ENCODE assay signal across 26 cellular contexts in the genomic region with DNA sequence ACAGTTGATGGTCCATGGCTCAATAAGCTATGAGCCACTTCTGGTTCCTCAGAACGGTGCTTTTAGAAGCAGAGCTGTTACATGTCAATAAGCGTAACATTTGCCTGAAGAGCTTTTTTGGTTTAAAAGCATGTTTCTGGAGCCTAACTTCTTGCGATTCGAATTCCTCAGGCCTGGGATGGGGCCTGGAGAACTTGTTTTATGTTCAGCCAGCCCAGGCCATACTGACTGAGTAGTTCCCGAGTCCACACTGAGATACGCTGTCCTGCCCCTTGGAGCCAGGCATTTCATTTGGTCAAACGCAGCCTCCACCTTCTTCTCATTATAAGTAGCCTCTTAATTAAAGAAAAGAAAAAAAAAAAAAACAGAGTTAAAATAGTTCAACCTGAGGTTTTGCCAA.
"Had no signal": no experiment of that assay in that cellular context is flagged by ENCODE, and none has a peak within 500 bp of the region (broad histone marks: within the 10 kb centered on the region; RNA-seq: fewer than 3 reads in every experiment).

No MANE protein-coding gene starts in this region.

- H3K36me3 ChIP-seq: esophagus muscularis mucosa, gastrocnemius medialis, right lobe of liver, stomach, tibial artery had no signal

- ATAC-seq: activated CD8-positive, alpha-beta memory T cell treated with anti-CD3 and anti-CD28 coated beads, Interleukin-2, amount 10 ng/mL, durations not matched to agents 7 days and 5 days; activated CD8-positive, alpha-beta T cell treated with anti-CD3 and anti-CD28 coated beads, Interleukin-2, amount 10 ng/mL, durations not matched to agents 7 days and 5 days; activated naive CD8-positive, alpha-beta T cell treated with anti-CD3 and anti-CD28 coated beads, Interleukin-2, amount 50 U/mL, for 24 hours; gastrocnemius medialis; left colon; natural killer cell; right lobe of liver had no signal

- H3K4me1 Mint-ChIP-seq: immature natural killer cell, natural killer cell had no signal

- H3K27me3 ChIP-seq: esophagus muscularis mucosa, gastrocnemius medialis, right lobe of liver, stomach, tibial artery had no signal

- H3K27ac Mint-ChIP-seq: activated B cell treated with CpG ODN at 0.5 μM for 24 hours; activated CD8-positive, alpha-beta memory T cell treated with anti-CD3 and anti-CD28 coated beads, Interleukin-2, amount 10 ng/mL, durations not matched to agents 7 days and 5 days; activated CD8-positive, alpha-beta T cell treated with anti-CD3 and anti-CD28 coated beads, Interleukin-2, amount 10 ng/mL, durations not matched to agents 7 days and 5 days; activated naive CD4-positive, alpha-beta T cell treated with anti-CD3 and anti-CD28 coated beads, Interleukin-2, amount 50 U/mL, for 24 hours; activated naive CD8-positive, alpha-beta T cell treated with anti-CD3 and anti-CD28 coated beads, Interleukin-2, amount 50 U/mL, for 24 hours; activated T-helper 2 cell treated with anti-CD3 and anti-CD28 coated beads, Interferon-gamma antibody, Interleukin-2, Interleukin-4, amounts not matched to agents 10 μg/mL and 5 μg/mL and 100 μg/mL, durations not matched to agents 14 hours and 24 hours and 36 hours; immature natural killer cell; natural killer cell had no signal

- H3K27ac ChIP-seq: esophagus muscularis mucosa, gastrocnemius medialis, right lobe of liver, skin epidermis, stomach, tibial artery had no signal

- H3K36me3 Mint-ChIP-seq: activated CD8-positive, alpha-beta memory T cell treated with anti-CD3 and anti-CD28 coated beads, Interleukin-2, amount 10 ng/mL, durations not matched to agents 7 days and 5 days; immature natural killer cell; natural killer cell; stimulated activated naive B cell treated with anti-CD40 and anti-IgM and Interleukin-4, amounts not matched to agents 10 μg/mL and 1 μg/mL and 100 μg/mL, for 72 hours had no signal

- H3K27me3 Mint-ChIP-seq: activated B cell treated with CpG ODN at 0.5 μM for 24 hours; activated naive CD4-positive, alpha-beta T cell treated with anti-CD3 and anti-CD28 coated beads, Interleukin-2, amount 50 U/mL, for 24 hours; stimulated activated naive B cell treated with anti-CD40 and anti-IgM and Interleukin-4, amounts not matched to agents 10 μg/mL and 1 μg/mL and 100 μg/mL, for 72 hours had no signal

- H3K9me3 ChIP-seq: esophagus muscularis mucosa, gastrocnemius medialis, right lobe of liver, stomach, tibial artery had no signal

- H3K4me3 Mint-ChIP-seq: activated B cell treated with CpG ODN at 0.5 μM for 24 hours; activated CD8-positive, alpha-beta memory T cell treated with anti-CD3 and anti-CD28 coated beads, Interleukin-2, amount 10 ng/mL, durations not matched to agents 7 days and 5 days; activated CD8-positive, alpha-beta T cell treated with anti-CD3 and anti-CD28 coated beads, Interleukin-2, amount 10 ng/mL, durations not matched to agents 7 days and 5 days; activated naive CD4-positive, alpha-beta T cell treated with anti-CD3 and anti-CD28 coated beads, Interleukin-2, amount 50 U/mL, for 24 hours; activated naive CD8-positive, alpha-beta T cell treated with anti-CD3 and anti-CD28 coated beads, Interleukin-2, amount 50 U/mL, for 24 hours; immature natural killer cell; natural killer cell had no signal

- DNase-seq: activated B cell treated with CpG ODN at 0.5 μM for 24 hours; activated CD8-positive, alpha-beta memory T cell treated with anti-CD3 and anti-CD28 coated beads, Interleukin-2, amount 10 ng/mL, durations not matched to agents 7 days and 5 days; activated CD8-positive, alpha-beta T cell treated with anti-CD3 and anti-CD28 coated beads, Interleukin-2, amount 10 ng/mL, durations not matched to agents 7 days and 5 days; activated naive CD8-positive, alpha-beta T cell treated with anti-CD3 and anti-CD28 coated beads, Interleukin-2, amount 50 U/mL, for 24 hours; activated T-cell treated with anti-CD3 and anti-CD28 coated beads, Interleukin-2, amount 50 U/mL, for 48 hours; amygdala; central memory CD4-positive, alpha-beta T cell; effector CD4-positive, alpha-beta T cell; gastrocnemius medialis; glutamatergic neuron; hypothalamus; immature natural killer cell; kidney; left colon; natural killer cell; right lobe of liver; stimulated activated CD4-positive, alpha-beta T cell treated with anti-CD3 and anti-CD28 coated beads, Interleukin-4, amount 100 ng/mL, for 4 hours; stimulated activated CD8-positive, alpha-beta memory T cell treated with anti-CD3 and anti-CD28 coated beads, Interleukin-4, amount 100 ng/mL, for 48 hours; stomach; T-helper 2 cell; tibial artery had no signal

- H3K4me3 ChIP-seq: esophagus muscularis mucosa, gastrocnemius medialis, right lobe of liver, skin epidermis, stomach, tibial artery had no signal

- H3K4me1 ChIP-seq: gastrocnemius medialis, right lobe of liver, tibial artery had no signal

- H3K9me3 Mint-ChIP-seq: activated B cell treated with CpG ODN at 0.5 μM for 24 hours; activated naive CD4-positive, alpha-beta T cell treated with anti-CD3 and anti-CD28 coated beads, Interleukin-2, amount 50 U/mL, for 24 hours; activated naive CD8-positive, alpha-beta T cell treated with anti-CD3 and anti-CD28 coated beads, Interleukin-2, amount 50 U/mL, for 24 hours; activated T-helper 2 cell treated with anti-CD3 and anti-CD28 coated beads, Interferon-gamma antibody, Interleukin-2, Interleukin-4, amounts not matched to agents 10 μg/mL and 5 μg/mL and 100 μg/mL, durations not matched to agents 14 hours and 24 hours and 36 hours; immature natural killer cell; natural killer cell; stimulated activated naive B cell treated with anti-CD40 and anti-IgM and Interleukin-4, amounts not matched to agents 10 μg/mL and 1 μg/mL and 100 μg/mL, for 72 hours had no signal
